In genomic region chr1:163747855-163748254, GRCh38 we compare ENCODE assay signal across 13 cellular contexts.
"Had no signal": no experiment of that assay in that cellular context is flagged by ENCODE, and none has a peak within 500 bp of the region (broad histone marks: within the 10 kb centered on the region; RNA-seq: fewer than 3 reads in every experiment).

No MANE protein-coding gene starts in this region.

- H3K4me3 Mint-ChIP-seq: activated naive CD4-positive, alpha-beta T cell treated with anti-CD3 and anti-CD28 coated beads for 36 hours; activated T-helper 17 cell treated with anti-CD3 and anti-CD28 coated beads, Interleukin-2, amount 50 U/mL, for 72 hours; natural killer cell treated with Interleukin-12 subunit alpha and Interleukin-12 subunit beta and Interleukin-15 and Interleukin-18, amount 100 ng/mL, for 72 hours; stimulated activated naive B cell treated with anti-CD40 and anti-IgM and Interleukin-4, amounts not matched to agents 10 μg/mL and 1 μg/mL and 100 μg/mL, for 72 hours had no signal

- H3K27ac Mint-ChIP-seq: activated naive CD4-positive, alpha-beta T cell treated with anti-CD3 and anti-CD28 coated beads for 36 hours; activated T-helper 17 cell treated with anti-CD3 and anti-CD28 coated beads, Interleukin-2, amount 50 U/mL, for 72 hours; natural killer cell treated with Interleukin-12 subunit alpha and Interleukin-12 subunit beta and Interleukin-15 and Interleukin-18, amount 100 ng/mL, for 72 hours; stimulated activated naive B cell treated with anti-CD40 and anti-IgM and Interleukin-4, amounts not matched to agents 10 μg/mL and 1 μg/mL and 100 μg/mL, for 72 hours had no signal

- H3K27ac ChIP-seq: cardiac muscle cell, lower lobe of right lung, tibial nerve had no signal

- H3K27me3 ChIP-seq: cardiac muscle cell, tibial nerve had no signal

- H3K36me3 ChIP-seq: cardiac muscle cell, lower lobe of right lung, tibial nerve had no signal

- H3K4me1 ChIP-seq: lower lobe of right lung, tibial nerve had no signal

- DNase-seq: activated CD4-positive, alpha-beta T cell treated with anti-CD3 and anti-CD28 coated beads, Interleukin-2, amount 50 U/mL, for 1 hour; activated naive CD4-positive, alpha-beta T cell treated with anti-CD3 and anti-CD28 coated beads for 36 hours; activated T-cell treated with anti-CD3 and anti-CD28 coated beads for 4 hours; lower lobe of right lung; mucosa of descending colon; stimulated activated CD4-positive, alpha-beta T cell treated with anti-CD3 and anti-CD28 coated beads, Interleukin-2, amount 100 ng/mL, for 24 hours; stimulated activated naive B cell treated with anti-CD40 and anti-IgM and Interleukin-4, amounts not matched to agents 10 μg/mL and 1 μg/mL and 100 μg/mL, for 72 hours; T-helper 2 cell had no signal

- H3K4me3 ChIP-seq: cardiac muscle cell, lower lobe of right lung, mucosa of descending colon, tibial nerve had no signal

- H3K4me1 Mint-ChIP-seq: activated T-helper 17 cell treated with anti-CD3 and anti-CD28 coated beads, Interleukin-2, amount 50 U/mL, for 72 hours; stimulated activated naive B cell treated with anti-CD40 and anti-IgM and Interleukin-4, amounts not matched to agents 10 μg/mL and 1 μg/mL and 100 μg/mL, for 72 hours had no signal

- ATAC-seq: activated T-helper 17 cell treated with anti-CD3 and anti-CD28 coated beads, Interleukin-2, amount 50 U/mL, for 72 hours; mucosa of descending colon; natural killer cell treated with Interleukin-12 subunit alpha and Interleukin-12 subunit beta and Interleukin-15 and Interleukin-18, amount 100 ng/mL, for 72 hours; sciatic nerve; stimulated activated naive B cell treated with anti-CD40 and anti-IgM and Interleukin-4, amounts not matched to agents 10 μg/mL and 1 μg/mL and 100 μg/mL, for 72 hours had no signal

- H3K27me3 Mint-ChIP-seq: activated T-helper 17 cell treated with anti-CD3 and anti-CD28 coated beads, Interleukin-2, amount 50 U/mL, for 72 hours; natural killer cell treated with Interleukin-12 subunit alpha and Interleukin-12 subunit beta and Interleukin-15 and Interleukin-18, amount 100 ng/mL, for 72 hours; stimulated activated naive B cell treated with anti-CD40 and anti-IgM and Interleukin-4, amounts not matched to agents 10 μg/mL and 1 μg/mL and 100 μg/mL, for 72 hours had no signal

- H3K36me3 Mint-ChIP-seq: stimulated activated naive B cell treated with anti-CD40 and anti-IgM and Interleukin-4, amounts not matched to agents 10 μg/mL and 1 μg/mL and 100 μg/mL, for 72 hours had no signal
